9 cellular contexts compared by ENCODE assay signal in genomic region chr17:27241346-27241946, GRCh38. TPM values are rescaled to one million over a fixed set of nuclear protein-coding genes. Genes with fewer than 3 reads are reported as not detected.
DNase-seq lines count a peak whose midpoint lies in the region; ATAC-seq lines count a peak whose summit lies in the region.
"Had no signal": no experiment of that assay in that cellular context is flagged by ENCODE, and none has a peak within 500 bp of the region (broad histone marks: within the 10 kb centered on the region; RNA-seq: fewer than 3 reads in every experiment).

No MANE protein-coding gene starts in this region.

- DNase-seq in EH (ENCODE audit: low read depth) (peak; percentile 43), MG63 (peak; percentile 82), iris pigment epithelial cell (ENCODE audit: low read depth) (peak; percentile 59), dedifferentiated amniotic fluid mesenchymal stem cell (ENCODE audit: extremely low spot score) (no peak), NCI-H526 treated with DMSO at 0.1 percent for 48 hours (lab: John Stamatoyannopoulos, UW) (no peak), GF-D8 (lab: John Stamatoyannopoulos, UW) (no peak)
- DNase-seq in activated CD4-positive, alpha-beta T cell treated with anti-CD3 and anti-CD28 coated beads, Interleukin-2, amount 50 U/mL, for 1 hour: no peak
- DNase-seq: NCI-H2171 treated with DMSO at 0.1 percent for 48 hours had no signal

- H3K36me3 ChIP-seq in MG63: no peaks in the 10 kb centered on the region

- H3K4me3 ChIP-seq in MG63: no peak overlapping the region

- no peaks in the 10 kb centered on the region for H3K27me3 ChIP-seq in MG63

- ATAC-seq in GM21526 (IDR thresholded peaks at IDR 0.05; ENCODE audit: low FRiP score, unreplicated experiment): peak; percentile 41

- H3K9me3 ChIP-seq in MG63: no peaks in the 10 kb centered on the region

RNA-seq across cellular contexts. Expression of gene WSB1, which starts 52.5 kb away (rescaled TPM):
- 46.4 and 76.4 TPM in 2 replicates for total RNA-seq in MG63 (2014; rRNA removed; shearing (Covaris generic); ENCODE audit: low replicate concordance)

Comparison
In these comparisons a context has a peak if more than half of its experiments do, and no peak if none do; other contexts are left out.
1. DNase-seq: peak in EH (single experiment), MG63 (single experiment) and iris pigment epithelial cell (single experiment); none in dedifferentiated amniotic fluid mesenchymal stem cell (single experiment), NCI-H526 treated with DMSO at 0.1 percent for 48 hours (single experiment), activated CD4-positive, alpha-beta T cell treated with anti-CD3 and anti-CD28 coated beads, Interleukin-2, amount 50 U/mL, for 1 hour (single experiment) and GF-D8 (single experiment).